ENCODE assay signal across 8 cellular contexts in genomic region chrX:70433848-70434351, GRCh38. TPM values are rescaled to one million over a fixed set of nuclear protein-coding genes. Genes with fewer than 3 reads are reported as not detected.
DNase-seq lines count a peak whose midpoint lies in the region; ATAC-seq, FAIRE-seq and TF ChIP-seq lines count a peak whose summit lies in the region.

No MANE protein-coding gene starts in this region.

- H3K27ac Mint-ChIP-seq in neural crest cell (ENCODE audit: unreplicated experiment), result peak overlapping the region; percentile 89

- 0 out of 2 replicates have a peak, but pooled peaks cover 3% of the 10 kb centered on the region for H3K4me1 ChIP-seq in HUES48 (ENCODE audit: control insufficient read depth, insufficient read depth, low read length)

- peak overlapping the region; percentile 67 for H3K9ac ChIP-seq in HUES48 (ENCODE audit: low read depth, low read length)

- TF ChIP-seq CTCF in fibroblast of pulmonary artery (IDR thresholded peaks at IDR 0.05; ENCODE audit: low read length, missing control alignments) (peak; percentile 56), neural crest cell (conservative IDR thresholded peaks at IDR 0.05) (peak; percentile 72)

- H3K4me3 ChIP-seq in HUES48 (ENCODE audit: low read depth, low read length), result peak overlapping the region; percentile 76
- H3K4me3 ChIP-seq in fibroblast of pulmonary artery (replicated peaks; ENCODE audit: low read depth, low read length), result peak overlapping the region; percentile 77

- DNase-seq in Caki2 (ENCODE audit: low read depth) (peak; percentile 72), RCC 7860 (ENCODE audit: low spot score) (peak; percentile 29), fibroblast of pulmonary artery (ENCODE audit: low read depth) (peak; percentile 53), neural crest cell (ENCODE audit: low read depth, low spot score) (peak; percentile 56), superior temporal gyrus (ENCODE audit: extremely low spot score) (peak; percentile 55)
- DNase-seq in activated T-helper 1 cell treated with anti-CD3 and anti-CD28 coated beads, Interleukin-2, amount 50 U/mL, for 16 hours (ENCODE audit: low read depth in 1 of 2, low spot score in 1 of 2), result peak; percentile 52 to 55

- in situ Hi-C loops in Caki2 (cut with HindIII; ENCODE audit: low pct_unique_long_range_greater_than_20kb, low sequenced_read_pairs), result no loop called here

- peak; percentile 58 for ATAC-seq in GM21360 (IDR thresholded peaks at IDR 0.05; ENCODE audit: unreplicated experiment)

- peak overlapping the region; percentile 96 for H3K4me3 Mint-ChIP-seq in neural crest cell

- peaks cover 22% of the 10 kb centered on the region for H3K36me3 ChIP-seq in HUES48 (ENCODE audit: control insufficient read depth, insufficient read depth, low read length)

- H3K36me3 Mint-ChIP-seq in neural crest cell (ENCODE audit: low read depth), result no peaks in the 10 kb centered on the region

- H3K4me1 Mint-ChIP-seq in neural crest cell, result peaks cover 8% of the 10 kb centered on the region

- no peak for FAIRE-seq in RCC 7860 (lab: Jason Lieb, UNC)

- no peaks in the 10 kb centered on the region; the same call in 1 of the 2 replicates for H3K27me3 ChIP-seq in HUES48 (ENCODE audit: control insufficient read depth, insufficient read depth, low read length)

- H3K27me3 Mint-ChIP-seq in neural crest cell (ENCODE audit: low read depth), result peaks cover 13% of the 10 kb centered on the region

- no peaks in the 10 kb centered on the region for H3K9me3 Mint-ChIP-seq in neural crest cell

- H3K9me3 ChIP-seq in HUES48 (ENCODE audit: control insufficient read depth, insufficient read depth, low read length), result peaks cover 35% of the 10 kb centered on the region; the same call in 1 of the 2 replicates

- peak overlapping the region; percentile 78 for H3K27ac ChIP-seq in HUES48 (ENCODE audit: low read depth, low read length)

RNA-seq across cellular contexts. Expression of gene DLG3, which starts 10.7 kb away (rescaled TPM):
- 25.6 and 56.5 TPM in 2 replicates for total RNA-seq in Caki2 (2014; rRNA removed; shearing (Covaris generic); ENCODE audit: low replicate concordance)
- total RNA-seq in neural crest cell, result 54.3 and 65.6 TPM in 2 replicates

RNA-seq across cellular contexts. Expression of gene GDPD2, which starts 10.8 kb away (rescaled TPM):
- total RNA-seq in Caki2 (2014; rRNA removed; shearing (Covaris generic); ENCODE audit: low replicate concordance), result not detected in 2 replicates
- total RNA-seq in neural crest cell, result 5.3 and 6.0 TPM in 2 replicates

Comparison
In these comparisons a context has a peak if more than half of its experiments do, and no peak if none do; other contexts are left out.
1. Peak in every context shown above with its lines: DNase-seq, ATAC-seq, H3K4me3 ChIP-seq and H3K27ac ChIP-seq.